ENCODE assay signal across 24 cellular contexts in genomic region chr17:44630703-44631102, GRCh38. TPM values are rescaled to one million over a fixed set of nuclear protein-coding genes. Genes with fewer than 3 reads are reported as not detected.
"Had no signal": no experiment of that assay in that cellular context is flagged by ENCODE, and none has a peak within 500 bp of the region (broad histone marks: within the 10 kb centered on the region; RNA-seq: fewer than 3 reads in every experiment).

No MANE protein-coding gene starts in this region.

- H3K9me3 ChIP-seq: SK-N-SH had no signal

- H3K4me2 ChIP-seq: KMS-11, SK-N-SH had no signal

- DNase-seq: Kasumi-1, MM.1S, NCI-H1092 treated with DMSO at 0.1 percent for 48 hours, NCI-H1436, NCI-H187, NCI-H2029, NCI-H2081 treated with DMSO at 0.1 percent for 48 hours, NCI-H2171, NCI-H345, NCI-H446 treated with DMSO at 0.1 percent for 48 hours, NCI-H510A treated with DMSO at 0.1 percent for 48 hours, NCI-H526 treated with DMSO at 0.1 percent for 48 hours, NCI-H748 treated with DMSO at 0.1 percent for 48 hours, SHP77, SK-N-SH, SW 1271 had no signal

- H3K36me3 Mint-ChIP-seq: IgD-negative memory B cell had no signal

- H3K9me3 Mint-ChIP-seq: IgD-negative memory B cell had no signal

- H3K27ac ChIP-seq: KMS-11, RWPE1 had no signal

- H3K9ac ChIP-seq: KMS-11, SK-N-SH had no signal

- H3K4me3 ChIP-seq: K562 had no signal

- ATAC-seq: Panc1, PC-3 had no signal

- H3K27ac Mint-ChIP-seq: IgD-negative memory B cell had no signal

RNA-seq across cellular contexts. Expression of gene MEIOC, which starts 25.6 kb away (rescaled TPM):
- total RNA-seq: HT-29, M059J, PC-3 had no signal
